19 cellular contexts compared by ENCODE assay signal in genomic region chr9:125475385-125475784, GRCh38.
"Had no signal": no experiment of that assay in that cellular context is flagged by ENCODE, and none has a peak within 500 bp of the region (broad histone marks: within the 10 kb centered on the region; RNA-seq: fewer than 3 reads in every experiment).

No MANE protein-coding gene starts in this region.

- H3K9ac ChIP-seq: neural progenitor cell, SK-N-SH had no signal

- H3K4me3 Mint-ChIP-seq: activated CD4-positive, alpha-beta memory T cell treated with anti-CD3 and anti-CD28 coated beads for 36 hours; activated CD4-positive, alpha-beta T cell treated with anti-CD3 and anti-CD28 coated beads for 36 hours; activated CD8-positive, alpha-beta memory T cell treated with anti-CD3 and anti-CD28 coated beads, Interleukin-2, amount 10 ng/mL, durations not matched to agents 7 days and 5 days; activated naive CD8-positive, alpha-beta T cell treated with anti-CD3 and anti-CD28 coated beads, Interleukin-2, amount 10 ng/mL, durations not matched to agents 7 days and 5 days; neural progenitor cell; T-cell; WTC11 had no signal

- H3K27ac Mint-ChIP-seq: activated CD4-positive, alpha-beta memory T cell treated with anti-CD3 and anti-CD28 coated beads for 36 hours; activated CD4-positive, alpha-beta T cell treated with anti-CD3 and anti-CD28 coated beads for 36 hours; activated CD8-positive, alpha-beta memory T cell treated with anti-CD3 and anti-CD28 coated beads, Interleukin-2, amount 10 ng/mL, durations not matched to agents 7 days and 5 days; activated naive CD8-positive, alpha-beta T cell treated with anti-CD3 and anti-CD28 coated beads, Interleukin-2, amount 10 ng/mL, durations not matched to agents 7 days and 5 days; neural progenitor cell; T-cell; WTC11 had no signal

- H3K9me3 Mint-ChIP-seq: activated CD4-positive, alpha-beta memory T cell treated with anti-CD3 and anti-CD28 coated beads for 36 hours; activated naive CD8-positive, alpha-beta T cell treated with anti-CD3 and anti-CD28 coated beads, Interleukin-2, amount 10 ng/mL, durations not matched to agents 7 days and 5 days; neural progenitor cell; T-cell; WTC11 had no signal

- H3K4me1 ChIP-seq: foreskin keratinocyte had no signal

- H3K36me3 ChIP-seq: neural progenitor cell had no signal

- H3K27ac ChIP-seq: dorsolateral prefrontal cortex, foreskin keratinocyte, neural progenitor cell, psoas muscle had no signal

- DNase-seq: activated CD4-positive, alpha-beta memory T cell treated with anti-CD3 and anti-CD28 coated beads for 36 hours; activated CD4-positive, alpha-beta T cell treated with anti-CD3 and anti-CD28 coated beads for 36 hours; activated CD8-positive, alpha-beta memory T cell treated with anti-CD3 and anti-CD28 coated beads, Interleukin-2, amount 10 ng/mL, durations not matched to agents 7 days and 5 days; activated naive CD4-positive, alpha-beta T cell treated with Interleukin-2 at 50 U/mL for 16 hours; activated naive CD8-positive, alpha-beta T cell treated with anti-CD3 and anti-CD28 coated beads, Interleukin-2, amount 10 ng/mL, durations not matched to agents 7 days and 5 days; amygdala; caudate nucleus; dorsolateral prefrontal cortex; foreskin keratinocyte; kidney; mammary epithelial cell; psoas muscle; SK-N-SH; stimulated activated CD4-positive, alpha-beta T cell treated with anti-CD3 and anti-CD28 coated beads, Interleukin-4, amount 100 ng/mL, for 1 hour; T-cell had no signal

- H3K4me3 ChIP-seq: dorsolateral prefrontal cortex, neural progenitor cell, psoas muscle, smooth muscle cell had no signal

- H2AFZ ChIP-seq: neural progenitor cell had no signal

- H3K4me1 Mint-ChIP-seq: activated CD4-positive, alpha-beta T cell treated with anti-CD3 and anti-CD28 coated beads for 36 hours; activated CD8-positive, alpha-beta memory T cell treated with anti-CD3 and anti-CD28 coated beads, Interleukin-2, amount 10 ng/mL, durations not matched to agents 7 days and 5 days; activated naive CD8-positive, alpha-beta T cell treated with anti-CD3 and anti-CD28 coated beads, Interleukin-2, amount 10 ng/mL, durations not matched to agents 7 days and 5 days; T-cell had no signal

- H3K9me3 ChIP-seq: psoas muscle, SK-N-SH had no signal

- H3K4me2 ChIP-seq: neural progenitor cell, smooth muscle cell had no signal

- ATAC-seq: activated CD4-positive, alpha-beta T cell treated with anti-CD3 and anti-CD28 coated beads for 36 hours; activated CD8-positive, alpha-beta memory T cell treated with anti-CD3 and anti-CD28 coated beads, Interleukin-2, amount 10 ng/mL, durations not matched to agents 7 days and 5 days; foreskin keratinocyte; psoas muscle; sciatic nerve; T-cell; WTC11 had no signal

- H3K27me3 ChIP-seq: dorsolateral prefrontal cortex, foreskin keratinocyte, neural progenitor cell had no signal

- H3K27me3 Mint-ChIP-seq: activated CD4-positive, alpha-beta memory T cell treated with anti-CD3 and anti-CD28 coated beads for 36 hours; activated CD4-positive, alpha-beta T cell treated with anti-CD3 and anti-CD28 coated beads for 36 hours; activated CD8-positive, alpha-beta memory T cell treated with anti-CD3 and anti-CD28 coated beads, Interleukin-2, amount 10 ng/mL, durations not matched to agents 7 days and 5 days; activated naive CD8-positive, alpha-beta T cell treated with anti-CD3 and anti-CD28 coated beads, Interleukin-2, amount 10 ng/mL, durations not matched to agents 7 days and 5 days; T-cell had no signal
